In the genomic region with DNA sequence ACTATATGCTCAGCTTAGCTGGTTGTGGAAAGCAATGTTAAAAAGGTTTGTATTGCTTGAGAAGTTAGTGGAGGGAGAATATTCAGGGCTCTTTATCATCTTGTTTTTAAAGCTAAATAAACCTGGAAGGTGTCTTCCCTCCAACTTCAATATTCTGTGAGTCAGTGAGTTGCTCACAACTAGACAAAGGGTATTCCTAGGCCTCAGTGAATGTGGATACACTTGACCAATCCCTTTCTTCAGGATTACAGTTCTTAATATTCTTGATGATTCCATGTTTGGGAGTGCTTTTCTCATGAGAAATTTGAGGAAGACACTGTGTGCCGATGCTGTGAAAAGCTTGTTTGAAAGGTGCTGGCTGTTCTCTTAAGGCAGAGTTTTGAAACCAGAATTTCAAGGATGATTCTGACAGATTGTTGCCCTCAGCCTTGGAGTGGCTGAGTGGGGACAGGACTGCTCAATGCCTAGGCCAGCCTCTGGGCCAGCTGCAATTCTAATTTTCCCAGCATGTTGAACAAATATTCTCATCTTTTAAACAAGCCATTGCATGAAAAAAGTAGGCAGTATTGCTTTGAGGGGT, we compare ENCODE assay signal across 20 cellular contexts. TPM values are rescaled to one million over a fixed set of nuclear protein-coding genes. Genes with fewer than 3 reads are reported as not detected.
DNase-seq lines count a peak whose midpoint lies in the region; ATAC-seq, FAIRE-seq and TF ChIP-seq lines count a peak whose summit lies in the region.
"Had no signal": no experiment of that assay in that cellular context is flagged by ENCODE, and none has a peak within 500 bp of the region (broad histone marks: within the 10 kb centered on the region; RNA-seq: fewer than 3 reads in every experiment).

No MANE protein-coding gene starts in this region.

- H3K36me3 Mint-ChIP-seq in H9 (ENCODE audit: insufficient read depth in 1 of 3, low read depth in 3 of 3) (no peaks in the 10 kb centered on the region), WTC11 (no peaks in the 10 kb centered on the region), nephron progenitor cell (ENCODE audit: low read depth) (no peaks in the 10 kb centered on the region)

- peaks cover 12% of the 10 kb centered on the region for H3K4me1 ChIP-seq in H9 (ENCODE audit: insufficient read depth, low read length)
- H3K4me1 ChIP-seq in esophagus squamous epithelium, result peaks cover 0 to 72% (median 7%) of the 10 kb centered on the region in 3 donors

- H4K20me1 ChIP-seq in H9 (ENCODE audit: control insufficient read depth, insufficient read depth, insufficient read length), result no peaks in the 10 kb centered on the region

- no peaks in the 10 kb centered on the region for H3K27me3 Mint-ChIP-seq in H9 (ENCODE audit: low read depth)
- H3K27me3 Mint-ChIP-seq in WTC11 (ENCODE audit: low read depth), result no peaks in the 10 kb centered on the region
- no peaks in the 10 kb centered on the region for H3K27me3 Mint-ChIP-seq in nephron progenitor cell (ENCODE audit: low read depth, poor library complexity)

- H3K36me3 ChIP-seq in esophagus squamous epithelium, result no peaks in the 10 kb centered on the region
- H3K36me3 ChIP-seq: MG63 had no signal

- TF ChIP-seq POLR2A in esophagus squamous epithelium (IDR thresholded peaks at IDR 0.05) (no peak), GM12892 (IDR thresholded peaks at IDR 0.05; ENCODE audit: low read depth, low read length) (no peak)

- POLR2A ChIA-PET in WTC11 (lab: Charles Lee) (no interaction called here), HEK293T (lab: Yijun Ruan, JAX) (interaction anchor here (2.6 kb wide), 1 partner anchor 53 kb away, joined by 12 read pairs; the partner anchor contains the start of gene ZNF18)

- no peak overlapping the region for H2BK5ac ChIP-seq in H9 (ENCODE audit: insufficient read length, low read length)

- no peak for FAIRE-seq in GM12892 (lab: Jason Lieb, UNC)
- FAIRE-seq: HTR-8/SVneo had no signal

- no peak overlapping the region for H3K56ac ChIP-seq in H9 (ENCODE audit: insufficient read length, low read depth, low read length)

- H3K4me3 Mint-ChIP-seq in H9 (no peak overlapping the region), WTC11 (no peak overlapping the region), nephron progenitor cell (no peak overlapping the region)

- H3K27me3 ChIP-seq in H9 (ENCODE audit: insufficient read depth, low read length) (no peaks in the 10 kb centered on the region), esophagus squamous epithelium (no peaks in the 10 kb centered on the region)
- H3K27me3 ChIP-seq: MG63 had no signal

- TF ChIP-seq CTCF in H9 (conservative IDR thresholded peaks at IDR 0.05) (no peak), WTC11 (IDR thresholded peaks at IDR 0.05) (no peak), esophagus squamous epithelium (IDR thresholded peaks at IDR 0.05) (no peak), nephron progenitor cell (IDR thresholded peaks at IDR 0.05) (no peak)

- H2BK15ac ChIP-seq in H9 (ENCODE audit: low read depth, low read length), result no peak overlapping the region

- no peak overlapping the region for H3K9ac ChIP-seq in H9 (ENCODE audit: extremely low read depth, insufficient read length, low read length)

- H3K27ac ChIP-seq in H9 (ENCODE audit: insufficient read length, low read depth, low read length) (no peak overlapping the region), esophagus squamous epithelium (peak overlapping the region in 3 of 4 donors; percentile 7 to 48 (median 40))
- H3K27ac ChIP-seq: SK-N-MC had no signal

- H3K18ac ChIP-seq in H9 (ENCODE audit: insufficient read length, low read depth, low read length), result no peak overlapping the region

- CTCF ChIA-PET in WTC11 (lab: Charles Lee) (no interaction called here), HEK293T (lab: Yijun Ruan, JAX) (no interaction called here)

- H3K9me3 Mint-ChIP-seq in H9 (no peaks in the 10 kb centered on the region), WTC11 (no peaks in the 10 kb centered on the region), nephron progenitor cell (no peaks in the 10 kb centered on the region)

- DNase-seq in H9, result no peak
- DNase-seq in WTC11 (ENCODE audit: low spot score), result no peak
- no peak for DNase-seq in esophagus squamous epithelium (lab: John Stamatoyannopoulos, UW)
- DNase-seq in nephron progenitor cell, result no peak
- no peak for DNase-seq in GM12892 (ENCODE audit: insufficient read length)
- no peak for DNase-seq in D341Med (ENCODE audit: low spot score)
- no peak for DNase-seq in NOMO-1 (lab: John Stamatoyannopoulos, UW; ENCODE audit: unreplicated experiment in 2 of 2)
- DNase-seq in HEK293T (ENCODE audit: extremely low spot score), result no peak
- DNase-seq: C1 segment of cervical spinal cord, DMS79 treated with DMSO at 0.1 percent for 48 hours, HCEC 1CT, Kasumi-1, MG63, NCI-H1092, NCI-H1436 treated with DMSO at 0.1 percent for 48 hours, NCI-H2029, NCI-H526 had no signal

- H2BK12ac ChIP-seq in H9 (ENCODE audit: insufficient read length, low read depth, low read length), result no peak overlapping the region

- H3K4ac ChIP-seq in H9 (ENCODE audit: low read depth, low read length), result no peak overlapping the region

- no peak overlapping the region for H4K91ac ChIP-seq in H9 (ENCODE audit: insufficient read length, low read depth, low read length)

- no peak overlapping the region for H4K5ac ChIP-seq in H9 (ENCODE audit: insufficient read length, low read depth, low read length)

- no peak overlapping the region for H2AK5ac ChIP-seq in H9 (ENCODE audit: insufficient read length, low read length)

- peaks cover 10% of the 10 kb centered on the region; the same call in 1 of the 2 replicates for H3K79me2 ChIP-seq in H9 (ENCODE audit: insufficient read depth, low read length)

- no peak overlapping the region for H2BK120ac ChIP-seq in H9 (ENCODE audit: low read depth, low read length, poor library complexity, severe bottlenecking)

- no peaks in the 10 kb centered on the region for H3K23me2 ChIP-seq in H9 (ENCODE audit: insufficient read length, low read depth, low read length, poor library complexity, severe bottlenecking)

- H4K8ac ChIP-seq in H9 (replicated peaks; ENCODE audit: insufficient read length, low read depth, low read length), result no peak overlapping the region

- H3K14ac ChIP-seq in H9 (ENCODE audit: insufficient read depth, low read length), result no peak overlapping the region

- no peaks in the 10 kb centered on the region for H3K79me1 ChIP-seq in H9 (ENCODE audit: insufficient read depth, low read depth, low read length, poor library complexity, severe bottlenecking)

- H3K4me1 Mint-ChIP-seq in H9 (peaks cover 74 to 80% of the 10 kb centered on the region in 2 experiments), WTC11 (peaks cover 81% of the 10 kb centered on the region), nephron progenitor cell (peaks cover 23% of the 10 kb centered on the region)

- no peak overlapping the region for H3K4me2 ChIP-seq in H9 (ENCODE audit: insufficient read depth, insufficient read length, low read length)

- no peak overlapping the region for H3K4me3 ChIP-seq in esophagus squamous epithelium
- H3K4me3 ChIP-seq: MG63, SK-N-MC had no signal

- H2BK20ac ChIP-seq in H9 (ENCODE audit: low read depth, low read length, poor library complexity, severe bottlenecking), result no peak overlapping the region

- no peak overlapping the region for H3T11ph ChIP-seq in H9 (ENCODE audit: low read length)

- H3K9me3 ChIP-seq in H9 (ENCODE audit: control insufficient read depth, low read depth, low read length), result no peaks in the 10 kb centered on the region
- no peaks in the 10 kb centered on the region for H3K9me3 ChIP-seq in esophagus squamous epithelium
- H3K9me3 ChIP-seq: MG63 had no signal

- ATAC-seq in WTC11, result no peak
- ATAC-seq: Panc1 had no signal

- intact Hi-C loops in esophagus squamous epithelium (cut with DNase I), result no loop called here

- no peak overlapping the region for H2AFZ ChIP-seq in H9 (ENCODE audit: low read length)

- WGBS in H9 (ENCODE audit: extremely low coverage, insufficient read length, low lambda C conversion rate), result no CpG with 5 or more reads among the region's 1 CpG
- WGBS in esophagus squamous epithelium, 2 donors, result 33 to 63% methylated on average over 1 of the region's 1 CpG

- H3K27ac Mint-ChIP-seq in H9 (peak overlapping the region; percentile 53 to 91 (median 63); a peak in 4 of 7 replicates), WTC11 (peak overlapping the region; percentile 72), nephron progenitor cell (peak overlapping the region; percentile 7)

- no peak overlapping the region for H3K23ac ChIP-seq in H9 (ENCODE audit: insufficient read length, low read depth, low read length)

TF ChIP-seq in WTC11, 78 proteins besides CTCF, POLR2A, EP300 and RAD21 (continues in another document):
- TF ChIP-seq ZNF512 (CRISPR knock-in tag; IDR thresholded peaks at IDR 0.05; ENCODE audit: borderline replicate concordance), result no peak

TF ChIP-seq in HEK293T, 16 proteins besides CTCF, POLR2A, EP300 and RAD21 (continues in another document):
- TF ChIP-seq SUZ12 (IDR thresholded peaks at IDR 0.05) (no peak), FOXK2 (IDR thresholded peaks at IDR 0.05) (no peak), FOXA1 (IDR thresholded peaks at IDR 0.05) (no peak), L3MBTL2 (conservative IDR thresholded peaks at IDR 0.05) (no peak), ARNT (IDR thresholded peaks at IDR 0.05) (no peak), HDGF (IDR thresholded peaks at IDR 0.05; ENCODE audit: borderline replicate concordance) (no peak), TARDBP (IDR thresholded peaks at IDR 0.05) (no peak), LEF1 (IDR thresholded peaks at IDR 0.05; ENCODE audit: borderline replicate concordance) (no peak), SP1 (IDR thresholded peaks at IDR 0.05) (no peak), BHLHE40 (IDR thresholded peaks at IDR 0.05; ENCODE audit: borderline replicate concordance) (no peak), ELF4 (IDR thresholded peaks at IDR 0.05) (no peak), FOXM1 (IDR thresholded peaks at IDR 0.05; ENCODE audit: borderline replicate concordance) (no peak), ZNF384 (IDR thresholded peaks at IDR 0.05) (no peak), CTBP1 (IDR thresholded peaks at IDR 0.05; ENCODE audit: borderline replicate concordance) (no peak)

RNA-seq across cellular contexts. Expression of gene MAP2K4, which starts 30.1 kb away (rescaled TPM):
- 46.1 and 47.5 TPM in 2 replicates for total RNA-seq in H9 (2021)
- total RNA-seq in WTC11 (2021), result 24.4 to 29.0 TPM (median 24.8 TPM) in 3 replicates
- total RNA-seq in esophagus squamous epithelium, result 10 to 100 TPM; 25.2 to 43.0 (median 33.2) TPM
- 16.1 TPM for polyA plus RNA-seq in GM12892 (2012; ENCODE audit: missing spikeins)

RNA-seq across cellular contexts. Expression of gene ZNF18, which starts 53.5 kb away (rescaled TPM):
- 6.8 and 7.0 TPM in 2 replicates for total RNA-seq in H9 (2021)
- total RNA-seq in WTC11 (2021), result 10.5 to 13.3 TPM (median 10.8 TPM) in 3 replicates
- total RNA-seq in esophagus squamous epithelium, result 10 to 100 TPM in 1 of 4 donors, 1 to 10 TPM in 3; 4.7 to 10.5 (median 7.5) TPM
- polyA plus RNA-seq in GM12892 (2012; ENCODE audit: missing spikeins), result 10.2 TPM

Comparison
In these comparisons a context has a peak if more than half of its experiments do, and no peak if none do; other contexts are left out.
1. H3K27ac Mint-ChIP-seq: peak in every context shown above with its lines; median percentile 72 in WTC11; 63 in H9; 7 in nephron progenitor cell.